In the genomic region with DNA sequence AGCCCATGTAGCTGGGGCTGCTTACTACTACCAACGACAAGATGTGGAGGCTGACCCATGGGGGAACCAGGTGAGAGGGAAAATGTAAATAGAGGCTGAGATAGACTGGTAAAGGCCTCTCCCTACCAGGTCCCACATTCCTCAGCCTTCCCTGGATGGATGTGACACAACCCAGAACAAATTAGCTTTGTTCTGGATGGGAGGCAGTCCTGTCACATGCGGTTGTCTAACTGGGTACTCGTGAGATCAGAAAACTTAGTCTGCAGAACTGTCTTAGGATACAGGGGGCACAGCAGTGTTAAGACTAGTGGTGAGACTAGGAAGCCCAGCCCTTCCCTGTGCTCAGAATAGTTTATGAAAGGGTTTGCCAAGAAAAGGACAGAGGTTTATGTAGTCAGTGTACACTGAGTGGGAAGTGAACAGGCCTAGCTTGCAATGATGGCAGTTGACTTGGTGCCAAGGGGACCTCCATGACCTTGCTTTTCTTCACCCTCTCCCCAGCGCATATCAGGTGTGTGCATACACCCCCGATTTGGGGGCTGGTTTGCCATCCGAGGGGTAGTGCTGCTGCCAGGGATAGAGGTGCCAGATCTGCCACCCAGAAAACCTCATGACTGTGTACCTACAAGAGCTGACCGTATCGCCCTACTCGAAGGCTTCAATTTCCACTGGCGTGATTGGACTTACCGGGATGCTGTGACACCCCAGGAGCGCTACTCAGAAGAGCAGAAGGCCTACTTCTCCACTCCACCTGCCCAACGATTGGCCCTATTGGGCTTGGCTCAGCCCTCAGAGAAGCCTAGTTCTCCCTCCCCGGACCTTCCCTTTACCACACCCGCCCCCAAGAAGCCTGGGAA, we compare ENCODE assay signal across 1 cellular context.
A peak's percentile ranks its signal among the peaks of the same experiment; 100 is the strongest.
TF ChIP-seq lines count a peak whose summit lies in the region.

No MANE protein-coding gene starts in this region.

TF ChIP-seq in HepG2, 621 proteins besides CTCF, POLR2A, EP300 and RAD21 (continued from another document and continues in another):
- TF ChIP-seq, protein P1, sequence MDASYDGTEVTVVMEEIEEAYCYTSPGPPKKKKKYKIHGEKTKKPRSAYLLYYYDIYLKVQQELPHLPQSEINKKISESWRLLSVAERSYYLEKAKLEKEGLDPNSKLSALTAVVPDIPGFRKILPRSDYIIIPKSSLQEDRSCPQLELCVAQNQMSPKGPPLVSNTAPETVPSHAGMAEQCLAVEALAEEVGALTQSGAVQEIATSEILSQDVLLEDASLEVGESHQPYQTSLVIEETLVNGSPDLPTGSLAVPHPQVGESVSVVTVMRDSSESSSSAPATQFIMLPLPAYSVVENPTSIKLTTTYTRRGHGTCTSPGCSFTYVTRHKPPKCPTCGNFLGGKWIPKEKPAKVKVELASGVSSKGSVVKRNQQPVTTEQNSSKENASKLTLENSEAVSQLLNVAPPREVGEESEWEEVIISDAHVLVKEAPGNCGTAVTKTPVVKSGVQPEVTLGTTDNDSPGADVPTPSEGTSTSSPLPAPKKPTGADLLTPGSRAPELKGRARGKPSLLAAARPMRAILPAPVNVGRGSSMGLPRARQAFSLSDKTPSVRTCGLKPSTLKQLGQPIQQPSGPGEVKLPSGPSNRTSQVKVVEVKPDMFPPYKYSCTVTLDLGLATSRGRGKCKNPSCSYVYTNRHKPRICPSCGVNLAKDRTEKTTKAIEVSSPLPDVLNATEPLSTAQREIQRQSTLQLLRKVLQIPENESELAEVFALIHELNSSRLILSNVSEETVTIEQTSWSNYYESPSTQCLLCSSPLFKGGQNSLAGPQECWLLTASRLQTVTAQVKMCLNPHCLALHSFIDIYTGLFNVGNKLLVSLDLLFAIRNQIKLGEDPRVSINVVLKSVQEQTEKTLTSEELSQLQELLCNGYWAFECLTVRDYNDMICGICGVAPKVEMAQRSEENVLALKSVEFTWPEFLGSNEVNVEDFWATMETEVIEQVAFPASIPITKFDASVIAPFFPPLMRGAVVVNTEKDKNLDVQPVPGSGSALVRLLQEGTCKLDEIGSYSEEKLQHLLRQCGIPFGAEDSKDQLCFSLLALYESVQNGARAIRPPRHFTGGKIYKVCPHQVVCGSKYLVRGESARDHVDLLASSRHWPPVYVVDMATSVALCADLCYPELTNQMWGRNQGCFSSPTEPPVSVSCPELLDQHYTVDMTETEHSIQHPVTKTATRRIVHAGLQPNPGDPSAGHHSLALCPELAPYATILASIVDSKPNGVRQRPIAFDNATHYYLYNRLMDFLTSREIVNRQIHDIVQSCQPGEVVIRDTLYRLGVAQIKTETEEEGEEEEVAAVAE (CRISPR knock-in tag; IDR thresholded peaks at IDR 0.05; ENCODE audit: borderline replicate concordance) = 0 out of 2 replicates have a peak, but pooled peaks have one; percentile 37
- TF ChIP-seq FOXJ3 (CRISPR knock-in tag; IDR thresholded peaks at IDR 0.05; ENCODE audit: borderline replicate concordance) (no peak), SRSF1 (optimal IDR thresholded peaks at IDR 0.05; ENCODE audit: low read depth, low read length) (no peak), ZNF282 (IDR thresholded peaks at IDR 0.05; ENCODE audit: partially characterized antibody) (no peak), ZFAT (CRISPR knock-in tag; conservative IDR thresholded peaks at IDR 0.05) (no peak), MYC (CRISPR knock-in tag; IDR thresholded peaks at IDR 0.05; ENCODE audit: borderline replicate concordance) (0 out of 2 replicates have a peak, but pooled peaks have one; percentile 20), HIVEP1 (CRISPR knock-in tag; IDR thresholded peaks at IDR 0.05) (no peak), ZNF224 (CRISPR knock-in tag; IDR thresholded peaks at IDR 0.05) (no peak), JARID2 (CRISPR knock-in tag; IDR thresholded peaks at IDR 0.05; ENCODE audit: insufficient replicate concordance) (no peak), ZNF879 (CRISPR knock-in tag; IDR thresholded peaks at IDR 0.05) (no peak), ZSCAN25 (CRISPR knock-in tag; IDR thresholded peaks at IDR 0.05) (no peak), NCOA2 (CRISPR knock-in tag; IDR thresholded peaks at IDR 0.05) (0 out of 2 replicates have a peak, but pooled peaks have one; percentile 22), PHF20 (CRISPR knock-in tag; IDR thresholded peaks at IDR 0.05) (no peak), ZNF264 (CRISPR knock-in tag; IDR thresholded peaks at IDR 0.05) (no peak), PITX1 (CRISPR knock-in tag; IDR thresholded peaks at IDR 0.05) (no peak), ZNF460 (CRISPR knock-in tag; IDR thresholded peaks at IDR 0.05; ENCODE audit: borderline replicate concordance) (no peak), CEBPB (IDR thresholded peaks at IDR 0.05; ENCODE audit: borderline replicate concordance, low read depth, low read length) (peak; percentile 33; the same call in 1 of the 2 replicates), LCORL (IDR thresholded peaks at IDR 0.05) (no peak), LCORL (CRISPR knock-in tag; IDR thresholded peaks at IDR 0.05) (0 out of 2 replicates have a peak, but pooled peaks have one; percentile 38), HOXA9 (CRISPR knock-in tag; IDR thresholded peaks at IDR 0.05; ENCODE audit: borderline replicate concordance) (no peak), FOXA3 (CRISPR knock-in tag; IDR thresholded peaks at IDR 0.05) (peak; percentile 35; the same call in 1 of the 2 replicates), KAT7 (CRISPR knock-in tag; IDR thresholded peaks at IDR 0.05; ENCODE audit: borderline replicate concordance) (no peak), CHCHD3 (CRISPR knock-in tag; IDR thresholded peaks at IDR 0.05) (no peak), DNMT3B (CRISPR knock-in tag; conservative IDR thresholded peaks at IDR 0.05) (no peak), NFKBIZ (CRISPR knock-in tag; IDR thresholded peaks at IDR 0.05) (no peak), PLRG1 (conservative IDR thresholded peaks at IDR 0.05) (no peak), FOSL2 (CRISPR knock-in tag; IDR thresholded peaks at IDR 0.05) (no peak), ZNF121 (CRISPR knock-in tag; IDR thresholded peaks at IDR 0.05) (0 out of 2 replicates have a peak, but pooled peaks have one; percentile 12), HOXD1 (CRISPR knock-in tag; IDR thresholded peaks at IDR 0.05) (no peak), MAF1 (CRISPR knock-in tag; IDR thresholded peaks at IDR 0.05; ENCODE audit: borderline replicate concordance) (no peak)
- TF ChIP-seq, protein P2, sequence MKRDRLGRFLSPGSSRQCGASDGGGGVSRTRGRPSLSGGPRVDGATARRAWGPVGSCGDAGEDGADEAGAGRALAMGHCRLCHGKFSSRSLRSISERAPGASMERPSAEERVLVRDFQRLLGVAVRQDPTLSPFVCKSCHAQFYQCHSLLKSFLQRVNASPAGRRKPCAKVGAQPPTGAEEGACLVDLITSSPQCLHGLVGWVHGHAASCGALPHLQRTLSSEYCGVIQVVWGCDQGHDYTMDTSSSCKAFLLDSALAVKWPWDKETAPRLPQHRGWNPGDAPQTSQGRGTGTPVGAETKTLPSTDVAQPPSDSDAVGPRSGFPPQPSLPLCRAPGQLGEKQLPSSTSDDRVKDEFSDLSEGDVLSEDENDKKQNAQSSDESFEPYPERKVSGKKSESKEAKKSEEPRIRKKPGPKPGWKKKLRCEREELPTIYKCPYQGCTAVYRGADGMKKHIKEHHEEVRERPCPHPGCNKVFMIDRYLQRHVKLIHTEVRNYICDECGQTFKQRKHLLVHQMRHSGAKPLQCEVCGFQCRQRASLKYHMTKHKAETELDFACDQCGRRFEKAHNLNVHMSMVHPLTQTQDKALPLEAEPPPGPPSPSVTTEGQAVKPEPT (CRISPR knock-in tag; IDR thresholded peaks at IDR 0.05; ENCODE audit: low read depth) = no peak
- TF ChIP-seq, protein P3, sequence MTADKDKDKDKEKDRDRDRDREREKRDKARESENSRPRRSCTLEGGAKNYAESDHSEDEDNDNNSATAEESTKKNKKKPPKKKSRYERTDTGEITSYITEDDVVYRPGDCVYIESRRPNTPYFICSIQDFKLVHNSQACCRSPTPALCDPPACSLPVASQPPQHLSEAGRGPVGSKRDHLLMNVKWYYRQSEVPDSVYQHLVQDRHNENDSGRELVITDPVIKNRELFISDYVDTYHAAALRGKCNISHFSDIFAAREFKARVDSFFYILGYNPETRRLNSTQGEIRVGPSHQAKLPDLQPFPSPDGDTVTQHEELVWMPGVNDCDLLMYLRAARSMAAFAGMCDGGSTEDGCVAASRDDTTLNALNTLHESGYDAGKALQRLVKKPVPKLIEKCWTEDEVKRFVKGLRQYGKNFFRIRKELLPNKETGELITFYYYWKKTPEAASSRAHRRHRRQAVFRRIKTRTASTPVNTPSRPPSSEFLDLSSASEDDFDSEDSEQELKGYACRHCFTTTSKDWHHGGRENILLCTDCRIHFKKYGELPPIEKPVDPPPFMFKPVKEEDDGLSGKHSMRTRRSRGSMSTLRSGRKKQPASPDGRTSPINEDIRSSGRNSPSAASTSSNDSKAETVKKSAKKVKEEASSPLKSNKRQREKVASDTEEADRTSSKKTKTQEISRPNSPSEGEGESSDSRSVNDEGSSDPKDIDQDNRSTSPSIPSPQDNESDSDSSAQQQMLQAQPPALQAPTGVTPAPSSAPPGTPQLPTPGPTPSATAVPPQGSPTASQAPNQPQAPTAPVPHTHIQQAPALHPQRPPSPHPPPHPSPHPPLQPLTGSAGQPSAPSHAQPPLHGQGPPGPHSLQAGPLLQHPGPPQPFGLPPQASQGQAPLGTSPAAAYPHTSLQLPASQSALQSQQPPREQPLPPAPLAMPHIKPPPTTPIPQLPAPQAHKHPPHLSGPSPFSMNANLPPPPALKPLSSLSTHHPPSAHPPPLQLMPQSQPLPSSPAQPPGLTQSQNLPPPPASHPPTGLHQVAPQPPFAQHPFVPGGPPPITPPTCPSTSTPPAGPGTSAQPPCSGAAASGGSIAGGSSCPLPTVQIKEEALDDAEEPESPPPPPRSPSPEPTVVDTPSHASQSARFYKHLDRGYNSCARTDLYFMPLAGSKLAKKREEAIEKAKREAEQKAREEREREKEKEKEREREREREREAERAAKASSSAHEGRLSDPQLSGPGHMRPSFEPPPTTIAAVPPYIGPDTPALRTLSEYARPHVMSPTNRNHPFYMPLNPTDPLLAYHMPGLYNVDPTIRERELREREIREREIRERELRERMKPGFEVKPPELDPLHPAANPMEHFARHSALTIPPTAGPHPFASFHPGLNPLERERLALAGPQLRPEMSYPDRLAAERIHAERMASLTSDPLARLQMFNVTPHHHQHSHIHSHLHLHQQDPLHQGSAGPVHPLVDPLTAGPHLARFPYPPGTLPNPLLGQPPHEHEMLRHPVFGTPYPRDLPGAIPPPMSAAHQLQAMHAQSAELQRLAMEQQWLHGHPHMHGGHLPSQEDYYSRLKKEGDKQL (CRISPR knock-in tag; IDR thresholded peaks at IDR 0.05; ENCODE audit: low read depth) = no peak
- TF ChIP-seq, protein P4, sequence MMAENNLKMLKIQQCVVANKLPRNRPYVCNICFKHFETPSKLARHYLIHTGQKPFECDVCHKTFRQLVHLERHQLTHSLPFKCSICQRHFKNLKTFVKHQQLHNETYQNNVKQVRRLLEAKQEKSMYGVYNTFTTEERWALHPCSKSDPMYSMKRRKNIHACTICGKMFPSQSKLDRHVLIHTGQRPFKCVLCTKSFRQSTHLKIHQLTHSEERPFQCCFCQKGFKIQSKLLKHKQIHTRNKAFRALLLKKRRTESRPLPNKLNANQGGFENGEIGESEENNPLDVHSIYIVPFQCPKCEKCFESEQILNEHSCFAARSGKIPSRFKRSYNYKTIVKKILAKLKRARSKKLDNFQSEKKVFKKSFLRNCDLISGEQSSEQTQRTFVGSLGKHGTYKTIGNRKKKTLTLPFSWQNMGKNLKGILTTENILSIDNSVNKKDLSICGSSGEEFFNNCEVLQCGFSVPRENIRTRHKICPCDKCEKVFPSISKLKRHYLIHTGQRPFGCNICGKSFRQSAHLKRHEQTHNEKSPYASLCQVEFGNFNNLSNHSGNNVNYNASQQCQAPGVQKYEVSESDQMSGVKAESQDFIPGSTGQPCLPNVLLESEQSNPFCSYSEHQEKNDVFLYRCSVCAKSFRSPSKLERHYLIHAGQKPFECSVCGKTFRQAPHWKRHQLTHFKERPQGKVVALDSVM (CRISPR knock-in tag; IDR thresholded peaks at IDR 0.05) = peak; percentile 95
- TF ChIP-seq, protein P5, sequence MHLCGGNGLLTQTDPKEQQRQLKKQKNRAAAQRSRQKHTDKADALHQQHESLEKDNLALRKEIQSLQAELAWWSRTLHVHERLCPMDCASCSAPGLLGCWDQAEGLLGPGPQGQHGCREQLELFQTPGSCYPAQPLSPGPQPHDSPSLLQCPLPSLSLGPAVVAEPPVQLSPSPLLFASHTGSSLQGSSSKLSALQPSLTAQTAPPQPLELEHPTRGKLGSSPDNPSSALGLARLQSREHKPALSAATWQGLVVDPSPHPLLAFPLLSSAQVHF (CRISPR knock-in tag; IDR thresholded peaks at IDR 0.05) = no peak; the same call in 1 of the 2 replicates
- TF ChIP-seq, protein P6, sequence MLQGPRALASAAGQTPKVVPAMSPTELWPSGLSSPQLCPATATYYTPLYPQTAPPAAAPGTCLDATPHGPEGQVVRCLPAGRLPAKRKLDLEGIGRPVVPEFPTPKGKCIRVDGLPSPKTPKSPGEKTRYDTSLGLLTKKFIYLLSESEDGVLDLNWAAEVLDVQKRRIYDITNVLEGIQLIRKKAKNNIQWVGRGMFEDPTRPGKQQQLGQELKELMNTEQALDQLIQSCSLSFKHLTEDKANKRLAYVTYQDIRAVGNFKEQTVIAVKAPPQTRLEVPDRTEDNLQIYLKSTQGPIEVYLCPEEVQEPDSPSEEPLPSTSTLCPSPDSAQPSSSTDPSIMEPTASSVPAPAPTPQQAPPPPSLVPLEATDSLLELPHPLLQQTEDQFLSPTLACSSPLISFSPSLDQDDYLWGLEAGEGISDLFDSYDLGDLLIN (CRISPR knock-in tag; IDR thresholded peaks at IDR 0.05; ENCODE audit: borderline replicate concordance) = no peak
- TF ChIP-seq, protein P7, sequence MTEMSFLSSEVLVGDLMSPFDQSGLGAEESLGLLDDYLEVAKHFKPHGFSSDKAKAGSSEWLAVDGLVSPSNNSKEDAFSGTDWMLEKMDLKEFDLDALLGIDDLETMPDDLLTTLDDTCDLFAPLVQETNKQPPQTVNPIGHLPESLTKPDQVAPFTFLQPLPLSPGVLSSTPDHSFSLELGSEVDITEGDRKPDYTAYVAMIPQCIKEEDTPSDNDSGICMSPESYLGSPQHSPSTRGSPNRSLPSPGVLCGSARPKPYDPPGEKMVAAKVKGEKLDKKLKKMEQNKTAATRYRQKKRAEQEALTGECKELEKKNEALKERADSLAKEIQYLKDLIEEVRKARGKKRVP (CRISPR knock-in tag; IDR thresholded peaks at IDR 0.05) = peak in 1 of 2 experiments; percentile 6; a peak in 1 of 4 replicates
- TF ChIP-seq, protein P8, sequence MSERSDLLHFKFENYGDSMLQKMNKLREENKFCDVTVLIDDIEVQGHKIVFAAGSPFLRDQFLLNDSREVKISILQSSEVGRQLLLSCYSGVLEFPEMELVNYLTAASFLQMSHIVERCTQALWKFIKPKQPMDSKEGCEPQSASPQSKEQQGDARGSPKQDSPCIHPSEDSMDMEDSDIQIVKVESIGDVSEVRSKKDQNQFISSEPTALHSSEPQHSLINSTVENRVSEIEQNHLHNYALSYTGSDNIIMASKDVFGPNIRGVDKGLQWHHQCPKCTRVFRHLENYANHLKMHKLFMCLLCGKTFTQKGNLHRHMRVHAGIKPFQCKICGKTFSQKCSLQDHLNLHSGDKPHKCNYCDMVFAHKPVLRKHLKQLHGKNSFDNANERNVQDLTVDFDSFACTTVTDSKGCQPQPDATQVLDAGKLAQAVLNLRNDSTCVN (CRISPR knock-in tag; IDR thresholded peaks at IDR 0.05; ENCODE audit: borderline replicate concordance) = no peak
